In the genomic region with DNA sequence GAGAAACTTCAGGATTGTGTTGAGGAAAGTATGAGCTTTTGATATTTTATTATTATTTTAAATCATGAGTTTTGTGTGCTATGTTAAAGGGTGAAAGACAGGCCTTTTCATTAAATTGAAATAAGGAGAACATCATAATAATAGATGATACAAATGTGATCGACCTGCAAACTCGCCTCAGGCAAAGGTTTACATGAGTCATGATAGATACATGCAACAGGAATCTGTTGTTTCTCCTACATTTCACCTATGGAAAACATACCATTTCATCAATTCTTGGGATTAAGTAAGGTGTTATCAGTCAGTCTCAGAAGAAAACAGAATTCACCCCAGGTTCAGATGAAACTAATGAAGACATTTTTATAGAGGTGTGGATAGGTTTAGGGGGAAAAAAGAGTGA, we compare ENCODE assay signal across 18 cellular contexts.
DNase-seq lines count a peak whose midpoint lies in the region; ATAC-seq and TF ChIP-seq lines count a peak whose summit lies in the region.
"Had no signal": no experiment of that assay in that cellular context is flagged by ENCODE, and none has a peak within 500 bp of the region (broad histone marks: within the 10 kb centered on the region; RNA-seq: fewer than 3 reads in every experiment).

No MANE protein-coding gene starts in this region.

- H3K56ac ChIP-seq in mesendoderm (ENCODE audit: low read length) = no peak overlapping the region

- no peak overlapping the region for H4K8ac ChIP-seq in mesendoderm (ENCODE audit: low read depth, low read length)

- H3F3A ChIP-seq in GM23338 (replicated peaks; ENCODE audit: low read depth) = no peaks in the 10 kb centered on the region

- H3K36me3 ChIP-seq in GM23338 (ENCODE audit: insufficient read depth) (no peaks in the 10 kb centered on the region), RWPE2 (ENCODE audit: low read depth) (no peaks in the 10 kb centered on the region), mesendoderm (ENCODE audit: control insufficient read depth, insufficient read depth, low read length) (no peaks in the 10 kb centered on the region)
- no peaks in the 10 kb centered on the region for H3K36me3 ChIP-seq in effector memory CD4-positive, alpha-beta T cell (ENCODE audit: control insufficient read depth, insufficient read depth, low read length)
- H3K36me3 ChIP-seq: BLaER1 had no signal

- H2AK5ac ChIP-seq in mesendoderm (ENCODE audit: low read length) = no peak overlapping the region

- no peak overlapping the region for H3K23ac ChIP-seq in mesendoderm (ENCODE audit: low read length)

- no peaks in the 10 kb centered on the region for H3K9me2 ChIP-seq in GM23338 (ENCODE audit: insufficient read depth)

- H3K4ac ChIP-seq in mesendoderm (ENCODE audit: low read depth, low read length) = no peak overlapping the region

- no peaks in the 10 kb centered on the region for H3K27me3 ChIP-seq in GM23338 (ENCODE audit: insufficient read depth)
- no peaks in the 10 kb centered on the region for H3K27me3 ChIP-seq in RWPE2 (ENCODE audit: insufficient read depth, poor library complexity, severe bottlenecking)
- H3K27me3 ChIP-seq in mesendoderm (ENCODE audit: insufficient read depth, low read length, poor library complexity) = no peaks in the 10 kb centered on the region
- no peaks in the 10 kb centered on the region for H3K27me3 ChIP-seq in effector memory CD4-positive, alpha-beta T cell (replicated peaks; ENCODE audit: control insufficient read depth, insufficient read depth, low read length, poor library complexity, severe bottlenecking)
- H3K27me3 ChIP-seq: BLaER1 had no signal

- H3K18ac ChIP-seq in mesendoderm (ENCODE audit: low read length) = no peak overlapping the region

- H3K4me1 Mint-ChIP-seq in GM23338 = peaks cover 8% of the 10 kb centered on the region; the same call in 2 of the 3 replicates
- peaks cover 18% of the 10 kb centered on the region for H3K4me1 Mint-ChIP-seq in nephron progenitor cell
- H3K4me1 Mint-ChIP-seq: CD14-positive monocyte; CD4-positive, alpha-beta memory T cell had no signal

- H2BK5ac ChIP-seq in mesendoderm (ENCODE audit: low read length) = no peak overlapping the region

- no peaks in the 10 kb centered on the region for H3K9me3 ChIP-seq in RWPE2 (ENCODE audit: severe bottlenecking)
- H3K9me3 ChIP-seq in effector memory CD4-positive, alpha-beta T cell (ENCODE audit: control insufficient read depth, low read length) = no peaks in the 10 kb centered on the region
- H3K9me3 ChIP-seq: BLaER1 had no signal

- no peaks in the 10 kb centered on the region for H4K20me1 ChIP-seq in GM23338 (replicated peaks; ENCODE audit: insufficient read depth)
- H4K20me1 ChIP-seq: BLaER1 had no signal

- no peak overlapping the region for H3K4me3 Mint-ChIP-seq in GM23338
- no peak overlapping the region for H3K4me3 Mint-ChIP-seq in nephron progenitor cell
- H3K4me3 Mint-ChIP-seq: CD14-positive monocyte; CD4-positive, alpha-beta memory T cell had no signal

- DNase-seq in GM23338 (ENCODE audit: low spot score) (no peak), RWPE2 (ENCODE audit: low spot score) (no peak), epithelial cell of prostate (ENCODE audit: low read depth, low spot score) (no peak), mesendoderm (peak; percentile 16), nephron progenitor cell (no peak)
- no peak for DNase-seq in effector memory CD4-positive, alpha-beta T cell
- DNase-seq in activated CD8-positive, alpha-beta memory T cell treated with anti-CD3 and anti-CD28 coated beads, Interleukin-2, amount 50 U/mL, for 4 hours = no peak
- DNase-seq: 8988T; CD4-positive, alpha-beta memory T cell; DMS153; DMS79; GDM1; GOT3; H7 had no signal

- H3K4me1 ChIP-seq in GM23338 (ENCODE audit: insufficient read depth) = no peaks in the 10 kb centered on the region
- H3K4me1 ChIP-seq in RWPE2 (ENCODE audit: insufficient read depth, poor library complexity, severe bottlenecking) = peaks cover 37% of the 10 kb centered on the region
- H3K4me1 ChIP-seq in mesendoderm (ENCODE audit: control insufficient read depth, low read depth, low read length) = no peaks in the 10 kb centered on the region
- no peaks in the 10 kb centered on the region for H3K4me1 ChIP-seq in effector memory CD4-positive, alpha-beta T cell (ENCODE audit: control insufficient read depth, insufficient read depth, low read length, poor library complexity, severe bottlenecking)
- H3K4me1 ChIP-seq: BLaER1 had no signal

- H3K27me3 Mint-ChIP-seq in GM23338 (ENCODE audit: insufficient read depth, low read depth, poor library complexity) (no peaks in the 10 kb centered on the region), nephron progenitor cell (ENCODE audit: low read depth, poor library complexity) (no peaks in the 10 kb centered on the region)
- H3K27me3 Mint-ChIP-seq: CD4-positive, alpha-beta memory T cell had no signal

- H3K36me3 Mint-ChIP-seq in GM23338 (ENCODE audit: low read depth) (no peaks in the 10 kb centered on the region), nephron progenitor cell (ENCODE audit: low read depth) (no peaks in the 10 kb centered on the region)
- H3K36me3 Mint-ChIP-seq: CD14-positive monocyte; CD4-positive, alpha-beta memory T cell had no signal

- H3K27ac Mint-ChIP-seq in GM23338 (peak overlapping the region; percentile 46; the same call in 1 of the 2 replicates), nephron progenitor cell (no peak overlapping the region)
- H3K27ac Mint-ChIP-seq: CD14-positive monocyte; CD4-positive, alpha-beta memory T cell had no signal

- H3K79me2 ChIP-seq in GM23338 (replicated peaks; ENCODE audit: insufficient read depth) (no peaks in the 10 kb centered on the region), mesendoderm (ENCODE audit: control insufficient read depth, insufficient read depth, low read length) (no peaks in the 10 kb centered on the region)

- H3K4me2 ChIP-seq in GM23338 = no peak overlapping the region
- H3K4me2 ChIP-seq in mesendoderm (ENCODE audit: low read length) = no peak overlapping the region
- H3K4me2 ChIP-seq: BLaER1 had no signal

- no peak for ATAC-seq in GM23338
- ATAC-seq in RWPE2 (ENCODE audit: low read depth) = peak; percentile 44; the same call in 2 of the 3 replicates
- no peak for ATAC-seq in HG03135 (IDR thresholded peaks at IDR 0.05; ENCODE audit: unreplicated experiment)
- ATAC-seq: HCT116 had no signal

- H2AFZ ChIP-seq in GM23338 = no peak overlapping the region

- H2BK15ac ChIP-seq in mesendoderm (replicated peaks; ENCODE audit: low read depth) = no peak overlapping the region

- no peaks in the 10 kb centered on the region for H3K79me1 ChIP-seq in mesendoderm (ENCODE audit: low read length)

- H3K4me3 ChIP-seq in GM23338 (no peak overlapping the region), RWPE2 (ENCODE audit: severe bottlenecking) (no peak overlapping the region), mesendoderm (ENCODE audit: low read length) (no peak overlapping the region)
- H3K4me3 ChIP-seq in effector memory CD4-positive, alpha-beta T cell (ENCODE audit: insufficient read depth, low read depth, low read length, poor library complexity, severe bottlenecking) = no peak overlapping the region
- H3K4me3 ChIP-seq: BLaER1 had no signal

- H3K9ac ChIP-seq in mesendoderm (ENCODE audit: low read length) = no peak overlapping the region
- H3K9ac ChIP-seq: BLaER1 had no signal

- TF ChIP-seq CTCF in GM23338 (conservative IDR thresholded peaks at IDR 0.05; ENCODE audit: low read depth in 2 of 2) (no peak), RWPE2 (IDR thresholded peaks at IDR 0.05; ENCODE audit: poor library complexity, severe bottlenecking) (no peak), nephron progenitor cell (IDR thresholded peaks at IDR 0.05) (no peak)

- H3K9me3 Mint-ChIP-seq in GM23338 (no peaks in the 10 kb centered on the region), nephron progenitor cell (no peaks in the 10 kb centered on the region)

- H3K27ac ChIP-seq in GM23338 (ENCODE audit: low read depth) (no peak overlapping the region), RWPE2 (ENCODE audit: poor library complexity, severe bottlenecking) (peak overlapping the region; percentile 88), epithelial cell of prostate (peak overlapping the region; percentile 95), mesendoderm (ENCODE audit: low read depth, low read length) (no peak overlapping the region)
- no peak overlapping the region for H3K27ac ChIP-seq in effector memory CD4-positive, alpha-beta T cell (ENCODE audit: insufficient read depth, low read length, poor library complexity, severe bottlenecking)
- H3K27ac ChIP-seq: BLaER1 had no signal

- no peak overlapping the region for H4K5ac ChIP-seq in mesendoderm (ENCODE audit: low read length)

- WGBS in mesendoderm (ENCODE audit: extremely low coverage, insufficient coverage, low lambda C conversion rate) = no CpG with 5 or more reads among the region's 2 CpGs

- no peak overlapping the region for H2BK120ac ChIP-seq in mesendoderm (ENCODE audit: low read depth, low read length)

TF ChIP-seq in GM23338, 12 proteins besides CTCF, POLR2A, EP300 and RAD21 (continues in another document):
- no peak for TF ChIP-seq POLR2AphosphoS5 (IDR thresholded peaks at IDR 0.05; ENCODE audit: low read depth)
- TF ChIP-seq, protein P1, sequence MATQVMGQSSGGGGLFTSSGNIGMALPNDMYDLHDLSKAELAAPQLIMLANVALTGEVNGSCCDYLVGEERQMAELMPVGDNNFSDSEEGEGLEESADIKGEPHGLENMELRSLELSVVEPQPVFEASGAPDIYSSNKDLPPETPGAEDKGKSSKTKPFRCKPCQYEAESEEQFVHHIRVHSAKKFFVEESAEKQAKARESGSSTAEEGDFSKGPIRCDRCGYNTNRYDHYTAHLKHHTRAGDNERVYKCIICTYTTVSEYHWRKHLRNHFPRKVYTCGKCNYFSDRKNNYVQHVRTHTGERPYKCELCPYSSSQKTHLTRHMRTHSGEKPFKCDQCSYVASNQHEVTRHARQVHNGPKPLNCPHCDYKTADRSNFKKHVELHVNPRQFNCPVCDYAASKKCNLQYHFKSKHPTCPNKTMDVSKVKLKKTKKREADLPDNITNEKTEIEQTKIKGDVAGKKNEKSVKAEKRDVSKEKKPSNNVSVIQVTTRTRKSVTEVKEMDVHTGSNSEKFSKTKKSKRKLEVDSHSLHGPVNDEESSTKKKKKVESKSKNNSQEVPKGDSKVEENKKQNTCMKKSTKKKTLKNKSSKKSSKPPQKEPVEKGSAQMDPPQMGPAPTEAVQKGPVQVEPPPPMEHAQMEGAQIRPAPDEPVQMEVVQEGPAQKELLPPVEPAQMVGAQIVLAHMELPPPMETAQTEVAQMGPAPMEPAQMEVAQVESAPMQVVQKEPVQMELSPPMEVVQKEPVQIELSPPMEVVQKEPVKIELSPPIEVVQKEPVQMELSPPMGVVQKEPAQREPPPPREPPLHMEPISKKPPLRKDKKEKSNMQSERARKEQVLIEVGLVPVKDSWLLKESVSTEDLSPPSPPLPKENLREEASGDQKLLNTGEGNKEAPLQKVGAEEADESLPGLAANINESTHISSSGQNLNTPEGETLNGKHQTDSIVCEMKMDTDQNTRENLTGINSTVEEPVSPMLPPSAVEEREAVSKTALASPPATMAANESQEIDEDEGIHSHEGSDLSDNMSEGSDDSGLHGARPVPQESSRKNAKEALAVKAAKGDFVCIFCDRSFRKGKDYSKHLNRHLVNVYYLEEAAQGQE (IDR thresholded peaks at IDR 0.05; ENCODE audit: unreplicated experiment) = no peak
- no peak for TF ChIP-seq JUNB (IDR thresholded peaks at IDR 0.05; ENCODE audit: unreplicated experiment)
- no peak for TF ChIP-seq CREB1 (CRISPR knock-in tag; IDR thresholded peaks at IDR 0.05; ENCODE audit: low read depth)
- no peak for TF ChIP-seq ZNF114 (CRISPR knock-in tag; IDR thresholded peaks at IDR 0.05)

Comparison
In these comparisons a context has a peak if more than half of its experiments do, and no peak if none do; other contexts are left out.
1. H3K27ac ChIP-seq: peak in RWPE2 (single experiment) and epithelial cell of prostate (single experiment); none in GM23338 (single experiment), mesendoderm (single experiment) and effector memory CD4-positive, alpha-beta T cell (single experiment).